8 cellular contexts compared by ENCODE assay signal in the genomic region with DNA sequence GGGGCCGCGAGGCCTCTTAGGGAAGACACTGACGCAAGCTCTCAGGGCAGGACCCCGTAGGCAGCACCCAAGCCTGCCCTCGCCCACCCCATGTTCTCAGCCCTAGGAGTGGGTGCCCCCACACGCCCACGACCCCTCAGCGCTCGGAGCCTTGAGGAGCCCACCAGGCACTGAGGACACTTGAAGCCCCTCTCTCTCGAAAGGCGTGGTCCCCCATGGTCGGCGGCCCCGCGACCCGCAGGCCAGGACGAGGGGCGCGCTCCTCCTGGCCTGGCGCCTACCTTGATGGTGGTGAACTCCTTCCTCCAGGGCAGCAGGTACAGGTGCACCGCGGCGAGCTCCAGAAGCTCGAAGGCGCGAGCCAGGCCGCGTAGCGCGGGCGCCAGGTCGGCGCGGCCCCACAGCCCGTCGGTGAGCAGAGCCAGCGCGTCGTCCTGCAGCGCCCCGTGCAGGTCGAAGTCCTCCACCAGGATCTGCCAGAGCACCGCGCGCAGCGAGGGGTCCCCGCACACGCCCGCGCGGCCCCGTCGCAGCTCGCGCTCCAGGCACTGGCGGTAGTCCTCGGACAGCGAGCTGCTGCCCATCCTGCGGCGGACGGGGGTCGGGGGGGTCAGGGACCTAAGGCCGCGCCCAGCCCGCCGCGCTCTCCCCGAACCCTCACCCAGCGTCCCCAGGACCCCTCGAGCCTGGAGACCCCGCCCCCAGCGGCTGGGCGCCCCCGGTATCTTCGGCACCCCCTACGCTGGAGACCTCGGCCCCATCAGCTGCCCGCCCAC. TPM values are rescaled to one million over a fixed set of nuclear protein-coding genes. Genes with fewer than 3 reads are reported as not detected.
A peak's percentile ranks its signal among the peaks of the same experiment; 100 is the strongest.
DNase-seq lines count a peak whose midpoint lies in the region; TF ChIP-seq lines count a peak whose summit lies in the region.

No MANE protein-coding gene starts in this region.

- H3K9ac ChIP-seq in duodenal mucosa (ENCODE audit: low read depth in 1 of 2, low read length in 2 of 2): peak overlapping the region; percentile 83 to 85

- no peak for TF ChIP-seq POLR2A in suprapubic skin (IDR thresholded peaks at IDR 0.05)

- H3K4me3 ChIP-seq in LNCaP clone FGC (ENCODE audit: low read depth, low read length) (peak overlapping the region; percentile 71), duodenal mucosa (ENCODE audit: low read depth in 1 of 2, low read length in 2 of 2) (peak overlapping the region; percentile 71 to 74), suprapubic skin (peak overlapping the region; percentile 81)

- TF ChIP-seq CTCF in LNCaP clone FGC (IDR thresholded peaks at IDR 0.05; ENCODE audit: control insufficient read depth, extremely low read depth, insufficient read depth) (peak; percentile 56), suprapubic skin (IDR thresholded peaks at IDR 0.05) (peak in 1 of 2 donors; percentile 22)

- H3K27ac ChIP-seq in duodenal mucosa (ENCODE audit: low read depth, low read length) (peak overlapping the region; percentile 92), suprapubic skin (peak overlapping the region; percentile 76)

- no peak for TF ChIP-seq EP300 in suprapubic skin (IDR thresholded peaks at IDR 0.05)

- peaks cover 4 to 6% of the 10 kb centered on the region in 2 donors for H3K36me3 ChIP-seq in duodenal mucosa (ENCODE audit: control insufficient read depth in 1 of 2, insufficient read depth in 2 of 2, low read length in 2 of 2)
- peaks cover 17% of the 10 kb centered on the region for H3K36me3 ChIP-seq in suprapubic skin

- H3K9me3 ChIP-seq in duodenal mucosa (ENCODE audit: control insufficient read depth in 1 of 2, low read length in 2 of 2): no peaks in the 10 kb centered on the region
- H3K9me3 ChIP-seq in suprapubic skin: no peaks in the 10 kb centered on the region

- H3K27me3 ChIP-seq in duodenal mucosa (ENCODE audit: control insufficient read depth in 1 of 2, insufficient read depth in 2 of 2, low read length in 2 of 2): no peaks in the 10 kb centered on the region
- H3K27me3 ChIP-seq in suprapubic skin: no peaks in the 10 kb centered on the region

- H3K4me1 ChIP-seq in duodenal mucosa (ENCODE audit: control insufficient read depth in 1 of 2, insufficient read depth in 2 of 2, low read length in 2 of 2) (peaks cover 12 to 25% of the 10 kb centered on the region in 2 donors), suprapubic skin (peaks cover 31% of the 10 kb centered on the region)

- WGBS in suprapubic skin: 20% methylated on average over 2 of the region's 78 CpGs

- DNase-seq in NOMO-1 (lab: John Stamatoyannopoulos, UW; ENCODE audit: unreplicated experiment in 2 of 2) (peak; percentile 36 to 45), NOMO-1 treated with dmso at 0.1 percent for 144 hours (lab: John Stamatoyannopoulos, UW; ENCODE audit: unreplicated experiment) (no peak), LNCaP clone FGC (ENCODE audit: low read depth) (no peak), lung microvascular endothelial cell (ENCODE audit: low read depth in 2 of 2) (peak; percentile 66 to 76), suprapubic skin (ENCODE audit: low spot score in 2 of 2) (peak in 1 of 2 donors; percentile 80), cortex of kidney (lab: John Stamatoyannopoulos, UW) (no peak)
- DNase-seq in activated CD4-positive, alpha-beta T cell treated with anti-CD3 and anti-CD28 coated beads for 1 hour: peak; percentile 32

RNA-seq across cellular contexts. Expression of a gene that starts 0.7 kb away (rescaled TPM):
- 8.1 and 10.1 TPM in 2 replicates for total RNA-seq in lung microvascular endothelial cell
- 10 to 100 TPM; 14.1 to 32.3 (median 21.5) TPM for total RNA-seq in suprapubic skin

RNA-seq across cellular contexts. Expression of a gene that starts 14.3 kb away (rescaled TPM):
- total RNA-seq in lung microvascular endothelial cell: 23.1 and 38.5 TPM in 2 replicates
- 100 to 1,000 TPM in 1 of 4 donors, 10 to 100 TPM in 3; 42.8 to 118 (median 55.0) TPM for total RNA-seq in suprapubic skin

RNA-seq across cellular contexts. Expression of a gene that starts 19.9 kb away (rescaled TPM):
- total RNA-seq in lung microvascular endothelial cell: 4.1 and 4.4 TPM in 2 replicates
- total RNA-seq in suprapubic skin: 10 to 100 TPM in 3 of 4 donors, 1 to 10 TPM in 1; 9.1 to 13.5 (median 10.2) TPM

RNA-seq across cellular contexts. Expression of a gene that starts 20.5 kb away (rescaled TPM):
- total RNA-seq in lung microvascular endothelial cell (8.3 and 14.5 TPM in 2 replicates), suprapubic skin (100 to 1,000 TPM in 1 of 4 donors, 10 to 100 TPM in 3; 39.8 to 106 (median 46.0) TPM)

RNA-seq across cellular contexts. Expression of a gene that starts 43.2 kb away (rescaled TPM):
- total RNA-seq in lung microvascular endothelial cell (0.87 and 1.4 TPM in 2 replicates), suprapubic skin (1 to 10 TPM; 3.2 to 9.7 (median 4.4) TPM)

Comparison
In these comparisons a context has a peak if more than half of its experiments do, and no peak if none do; other contexts are left out.
1. DNase-seq: peak in NOMO-1 (2 of 2), activated CD4-positive, alpha-beta T cell treated with anti-CD3 and anti-CD28 coated beads for 1 hour (single experiment) and lung microvascular endothelial cell (2 of 2); none in NOMO-1 treated with dmso at 0.1 percent for 144 hours (single experiment), LNCaP clone FGC (single experiment) and cortex of kidney (single experiment).
2. Peak in every context shown above with its lines, with median percentiles within 50 percentile points of each other: H3K4me3 ChIP-seq.